In genomic region chr2:6879011-6879410, GRCh38 we compare ENCODE assay signal across 21 cellular contexts. TPM values are rescaled to one million over a fixed set of nuclear protein-coding genes. Genes with fewer than 3 reads are reported as not detected.
DNase-seq lines count a peak whose midpoint lies in the region; ATAC-seq, FAIRE-seq and TF ChIP-seq lines count a peak whose summit lies in the region.
"Had no signal": no experiment of that assay in that cellular context is flagged by ENCODE, and none has a peak within 500 bp of the region (broad histone marks: within the 10 kb centered on the region; RNA-seq: fewer than 3 reads in every experiment).

No MANE protein-coding gene starts in this region.

- H3K36me3 Mint-ChIP-seq in activated naive CD4-positive, alpha-beta T cell treated with anti-CD3 and anti-CD28 coated beads for 36 hours (ENCODE audit: low read depth): peaks cover 4% of the 10 kb centered on the region
- peaks cover 0 to 15% of the 10 kb centered on the region in 2 donors for H3K36me3 Mint-ChIP-seq in activated naive CD4-positive, alpha-beta T cell treated with anti-CD3 and anti-CD28 coated beads, Interleukin-2, amount 50 U/mL, for 72 hours
- H3K36me3 Mint-ChIP-seq in astrocyte (ENCODE audit: low read depth, unreplicated experiment): no peaks in the 10 kb centered on the region

- H3K4me2 ChIP-seq in astrocyte (ENCODE audit: low read length): no peak overlapping the region

- H3K4me3 Mint-ChIP-seq in activated naive CD4-positive, alpha-beta T cell treated with anti-CD3 and anti-CD28 coated beads for 36 hours: peak overlapping the region; percentile 49
- peak overlapping the region; percentile 74 for H3K4me3 Mint-ChIP-seq in astrocyte (ENCODE audit: unreplicated experiment)
- H3K4me3 Mint-ChIP-seq: WTC11 had no signal

- TF ChIP-seq CTCF in astrocyte (IDR thresholded peaks at IDR 0.05; ENCODE audit: insufficient read depth, low read depth, low read length): no peak
- TF ChIP-seq CTCF in retinal pigment epithelial cell (conservative IDR thresholded peaks at IDR 0.05; ENCODE audit: low read depth, low read length): no peak

- H3K4me3 ChIP-seq in astrocyte (ENCODE audit: insufficient read depth, low read depth, low read length) (no peak overlapping the region), retinal pigment epithelial cell (ENCODE audit: low read length) (no peak overlapping the region)
- H3K4me3 ChIP-seq: right lobe of liver, uterus had no signal

- no peak for FAIRE-seq in astrocyte (lab: Jason Lieb, UNC)
- FAIRE-seq: endometrium had no signal

- H3K27me3 ChIP-seq in astrocyte (ENCODE audit: insufficient read depth, low read length): no peaks in the 10 kb centered on the region
- H3K27me3 ChIP-seq: right lobe of liver, uterus had no signal

- H3K9ac ChIP-seq in astrocyte (ENCODE audit: low read length): no peak overlapping the region

- H3K27me3 Mint-ChIP-seq in activated naive CD4-positive, alpha-beta T cell treated with anti-CD3 and anti-CD28 coated beads for 36 hours (ENCODE audit: low read depth): no peaks in the 10 kb centered on the region
- H3K27me3 Mint-ChIP-seq in astrocyte (ENCODE audit: low read depth, unreplicated experiment): no peaks in the 10 kb centered on the region

- no peak overlapping the region for H2AFZ ChIP-seq in astrocyte (ENCODE audit: low read depth, low read length)

- H3K4me1 ChIP-seq in astrocyte (ENCODE audit: insufficient read depth, low read length): no peaks in the 10 kb centered on the region
- H3K4me1 ChIP-seq: uterus had no signal

- no peaks in the 10 kb centered on the region for H3K79me2 ChIP-seq in astrocyte (ENCODE audit: insufficient read depth, low read length)

- H3K4me1 Mint-ChIP-seq in activated naive CD4-positive, alpha-beta T cell treated with anti-CD3 and anti-CD28 coated beads for 36 hours (ENCODE audit: low read depth): peaks cover 55% of the 10 kb centered on the region
- peaks cover 11% of the 10 kb centered on the region for H3K4me1 Mint-ChIP-seq in astrocyte (ENCODE audit: low read depth, unreplicated experiment)
- H3K4me1 Mint-ChIP-seq: WTC11 had no signal

- peaks cover 6% of the 10 kb centered on the region for H3K9me3 ChIP-seq in KOPT-K1 (ENCODE audit: insufficient read depth, low read length, poor library complexity, severe bottlenecking)
- H3K9me3 ChIP-seq in astrocyte (ENCODE audit: insufficient read depth, low read depth, low read length): no peaks in the 10 kb centered on the region
- H3K9me3 ChIP-seq: right lobe of liver, uterus had no signal

- no peak for ATAC-seq in activated naive CD4-positive, alpha-beta T cell treated with anti-CD3 and anti-CD28 coated beads, Interleukin-2, amount 50 U/mL, for 72 hours
- ATAC-seq in HG03342 (IDR thresholded peaks at IDR 0.05; ENCODE audit: unreplicated experiment) (no peak), GM19351 (IDR thresholded peaks at IDR 0.05; ENCODE audit: unreplicated experiment) (no peak)
- ATAC-seq: right lobe of liver, WTC11 had no signal

- H3K27ac ChIP-seq in KOPT-K1 (ENCODE audit: low read depth, low read length, poor library complexity, severe bottlenecking) (peak overlapping the region; percentile 95), astrocyte (ENCODE audit: low read depth, low read length) (no peak overlapping the region)
- H3K27ac ChIP-seq: right lobe of liver, RWPE1, uterus had no signal

- H3K9me3 Mint-ChIP-seq in activated naive CD4-positive, alpha-beta T cell treated with anti-CD3 and anti-CD28 coated beads for 36 hours: peaks cover 2% of the 10 kb centered on the region
- peaks cover 2 to 3% of the 10 kb centered on the region in 2 donors for H3K9me3 Mint-ChIP-seq in activated naive CD4-positive, alpha-beta T cell treated with anti-CD3 and anti-CD28 coated beads, Interleukin-2, amount 50 U/mL, for 72 hours
- H3K9me3 Mint-ChIP-seq in astrocyte (ENCODE audit: unreplicated experiment): peaks cover 2% of the 10 kb centered on the region

- H3K27ac Mint-ChIP-seq in activated naive CD4-positive, alpha-beta T cell treated with anti-CD3 and anti-CD28 coated beads for 36 hours: no peak overlapping the region
- H3K27ac Mint-ChIP-seq in activated naive CD4-positive, alpha-beta T cell treated with anti-CD3 and anti-CD28 coated beads, Interleukin-2, amount 50 U/mL, for 72 hours: peak overlapping the region in 1 of 2 donors; percentile 77
- peak overlapping the region; percentile 16 for H3K27ac Mint-ChIP-seq in astrocyte (ENCODE audit: unreplicated experiment)
- H3K27ac Mint-ChIP-seq: WTC11 had no signal

- no peaks in the 10 kb centered on the region for H4K20me1 ChIP-seq in astrocyte (ENCODE audit: insufficient read depth, low read length)

- DNase-seq in activated naive CD4-positive, alpha-beta T cell treated with anti-CD3 and anti-CD28 coated beads for 36 hours: no peak
- DNase-seq in activated naive CD4-positive, alpha-beta T cell treated with anti-CD3 and anti-CD28 coated beads, Interleukin-2, amount 50 U/mL, for 72 hours (ENCODE audit: low spot score in 2 of 2): no peak
- no peak for DNase-seq in astrocyte (ENCODE audit: low read depth)
- DNase-seq in retinal pigment epithelial cell (ENCODE audit: low read depth): peak; percentile 81
- no peak for DNase-seq in NCI-H526 (lab: John Stamatoyannopoulos, UW)
- DNase-seq: anterior cingulate cortex; COR-L47; hippocampal formation; kidney glomerular epithelial cell; midbrain; NCI-H187; right lobe of liver; stimulated activated naive CD4-positive, alpha-beta T cell treated with Interleukin-2 at 50 U/mL for 16 hours; SW 1271; uterus had no signal

- intact Hi-C loops in activated naive CD4-positive, alpha-beta T cell treated with anti-CD3 and anti-CD28 coated beads for 36 hours (cut with micrococcal nuclease): loop anchor here (5.0 to 10.0 kb wide), 2 partner anchors 313 to 1666 kb away; no protein-coding TSS in a partner anchor

- H3K36me3 ChIP-seq in KOPT-K1 (ENCODE audit: insufficient read depth, low read length) (peaks cover 8% of the 10 kb centered on the region), astrocyte (ENCODE audit: insufficient read depth, low read length) (no peaks in the 10 kb centered on the region)
- H3K36me3 ChIP-seq: right lobe of liver, uterus had no signal

- CTCF ChIA-PET in activated naive CD4-positive, alpha-beta T cell treated with anti-CD3 and anti-CD28 coated beads for 36 hours (lab: Charles Lee): interaction anchor here (0.6 to 5.3 kb wide), 6 partner anchors 12 to 106 kb away, joined by 4 to 54 read pairs (median 8); partner anchors contain the start of gene CMPK2

RNA-seq across cellular contexts. Expression of gene RSAD2, which starts 1.4 kb away (rescaled TPM):
- 1 to 10 TPM; 9.1 to 9.9 TPM for total RNA-seq in activated naive CD4-positive, alpha-beta T cell treated with anti-CD3 and anti-CD28 coated beads for 36 hours
- 10 to 100 TPM in 1 of 2 donors, 1 to 10 TPM in 1; 2.7 to 11.1 TPM for total RNA-seq in activated naive CD4-positive, alpha-beta T cell treated with anti-CD3 and anti-CD28 coated beads, Interleukin-2, amount 50 U/mL, for 72 hours
- 9.5 and 11.8 TPM in 2 replicates for total RNA-seq in astrocyte
- total RNA-seq: WTC11 had no signal

RNA-seq across cellular contexts. Expression of gene CMPK2, which starts 13.3 kb away (rescaled TPM):
- 1 to 10 TPM; 7.2 to 7.7 TPM for total RNA-seq in activated naive CD4-positive, alpha-beta T cell treated with anti-CD3 and anti-CD28 coated beads for 36 hours
- 10 to 100 TPM in 1 of 2 donors, 1 to 10 TPM in 1; 1.6 to 13.6 TPM for total RNA-seq in activated naive CD4-positive, alpha-beta T cell treated with anti-CD3 and anti-CD28 coated beads, Interleukin-2, amount 50 U/mL, for 72 hours
- 32.5 and 38.6 TPM in 2 replicates for total RNA-seq in astrocyte

RNA-seq across cellular contexts. Expression of gene RNF144A, which starts 38.2 kb away (rescaled TPM):
- 10 to 100 TPM; 49.0 to 50.6 TPM for total RNA-seq in activated naive CD4-positive, alpha-beta T cell treated with anti-CD3 and anti-CD28 coated beads for 36 hours
- total RNA-seq in activated naive CD4-positive, alpha-beta T cell treated with anti-CD3 and anti-CD28 coated beads, Interleukin-2, amount 50 U/mL, for 72 hours: 10 to 100 TPM; 49.3 to 57.5 TPM
- 2.9 and 4.9 TPM in 2 replicates for total RNA-seq in astrocyte
